ENCODE assay signal across 8 cellular contexts in the genomic region with DNA sequence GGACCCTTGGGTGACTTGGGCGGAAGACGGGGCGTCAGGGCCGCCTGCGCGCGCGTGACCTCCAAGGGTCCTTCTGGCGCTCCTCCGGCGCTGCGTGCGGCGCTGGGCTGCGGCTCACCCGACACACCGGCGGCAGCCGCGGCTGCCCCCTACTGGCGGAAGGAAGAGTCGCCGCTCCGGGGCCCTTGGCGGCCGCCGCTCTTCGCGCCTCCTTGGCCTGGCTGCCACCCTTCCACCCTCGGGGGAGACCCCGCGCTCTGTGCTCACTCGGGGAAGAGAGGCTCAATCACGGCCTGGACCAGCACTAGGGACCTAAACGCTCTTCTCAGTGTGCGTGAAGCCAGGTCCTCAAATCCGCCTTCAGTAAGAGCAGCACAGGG.
DNase-seq lines count a peak whose midpoint lies in the region; ATAC-seq and TF ChIP-seq lines count a peak whose summit lies in the region.

No MANE protein-coding gene starts in this region.

- 7 to 12% methylated on average over 10 to 37 of the region's 37 CpGs for WGBS in endodermal cell (ENCODE audit: insufficient coverage in 1 of 2, insufficient read length in 1 of 2), 2 experiments

- H3K9me3 ChIP-seq in Karpas-422 (ENCODE audit: low read length), result no peaks in the 10 kb centered on the region
- no peaks in the 10 kb centered on the region for H3K9me3 ChIP-seq in endodermal cell (ENCODE audit: control insufficient read depth, low read length)
- H3K9me3 ChIP-seq in mucosa of rectum (ENCODE audit: control insufficient read depth in 2 of 2, low read length in 2 of 2), result no peaks in the 10 kb centered on the region

- peaks cover 9% of the 10 kb centered on the region for H3K4me1 Mint-ChIP-seq in activated CD4-positive, alpha-beta memory T cell treated with anti-CD3 and anti-CD28 coated beads, Interleukin-2, amount 10 ng/mL, durations not matched to agents 7 days and 5 days
- no peaks in the 10 kb centered on the region for H3K4me1 Mint-ChIP-seq in endodermal cell

- ATAC-seq in GM21737 (IDR thresholded peaks at IDR 0.05; ENCODE audit: unreplicated experiment), result peak; percentile 89

- no peaks in the 10 kb centered on the region for H4K20me1 ChIP-seq in Karpas-422 (ENCODE audit: insufficient read depth, low read depth, low read length)

- H3K9ac ChIP-seq in Karpas-422 (ENCODE audit: low read length) (peak overlapping the region; percentile 25), endodermal cell (ENCODE audit: extremely low read depth, low read length, poor library complexity, severe bottlenecking) (no peak overlapping the region), mucosa of rectum (ENCODE audit: low read depth in 1 of 2, low read length in 2 of 2) (peak overlapping the region; percentile 36 to 60)

- no peaks in the 10 kb centered on the region for H3K79me2 ChIP-seq in Karpas-422 (ENCODE audit: low read length)

- H3K27me3 ChIP-seq in Karpas-422 (ENCODE audit: low read length), result no peaks in the 10 kb centered on the region
- peaks cover 69% of the 10 kb centered on the region for H3K27me3 ChIP-seq in endodermal cell (ENCODE audit: control insufficient read depth, insufficient read depth, low read length, poor library complexity, severe bottlenecking)
- peaks cover 10 to 13% of the 10 kb centered on the region in 2 donors for H3K27me3 ChIP-seq in mucosa of rectum (ENCODE audit: control insufficient read depth in 2 of 2, insufficient read depth in 2 of 2, low read length in 2 of 2)

- peak; percentile 78 for TF ChIP-seq CTCF in endodermal cell (conservative IDR thresholded peaks at IDR 0.05)

- no peak overlapping the region for H3K27ac ChIP-seq in Karpas-422 (ENCODE audit: low read length)
- no peak overlapping the region for H3K27ac ChIP-seq in endodermal cell (ENCODE audit: low read depth, low read length)
- H3K27ac ChIP-seq in mucosa of rectum (ENCODE audit: low read depth in 2 of 2, low read length in 2 of 2), result no peak overlapping the region

- H3K9me3 Mint-ChIP-seq in activated CD4-positive, alpha-beta memory T cell treated with anti-CD3 and anti-CD28 coated beads, Interleukin-2, amount 10 ng/mL, durations not matched to agents 7 days and 5 days, result no peaks in the 10 kb centered on the region
- H3K9me3 Mint-ChIP-seq in endodermal cell, result no peaks in the 10 kb centered on the region

- no peaks in the 10 kb centered on the region for H3K36me3 Mint-ChIP-seq in activated CD4-positive, alpha-beta memory T cell treated with anti-CD3 and anti-CD28 coated beads, Interleukin-2, amount 10 ng/mL, durations not matched to agents 7 days and 5 days (ENCODE audit: low read depth)
- no peaks in the 10 kb centered on the region for H3K36me3 Mint-ChIP-seq in endodermal cell (ENCODE audit: low read depth)

- H3K4me3 Mint-ChIP-seq in activated CD4-positive, alpha-beta memory T cell treated with anti-CD3 and anti-CD28 coated beads, Interleukin-2, amount 10 ng/mL, durations not matched to agents 7 days and 5 days, result peak overlapping the region; percentile 17
- peak overlapping the region; percentile 47 for H3K4me3 Mint-ChIP-seq in endodermal cell

- H3K4me2 ChIP-seq in Karpas-422 (ENCODE audit: low read depth, low read length, poor library complexity, severe bottlenecking), result peak overlapping the region; percentile 65

- no peaks in the 10 kb centered on the region for H3K36me3 ChIP-seq in Karpas-422 (ENCODE audit: insufficient read depth, low read length)
- H3K36me3 ChIP-seq in endodermal cell (ENCODE audit: control insufficient read depth, insufficient read depth, low read length), result no peaks in the 10 kb centered on the region
- no peaks in the 10 kb centered on the region for H3K36me3 ChIP-seq in mucosa of rectum (ENCODE audit: control insufficient read depth in 2 of 2, insufficient read depth in 2 of 2, low read length in 2 of 2)

- H3K27ac Mint-ChIP-seq in activated CD4-positive, alpha-beta memory T cell treated with anti-CD3 and anti-CD28 coated beads, Interleukin-2, amount 10 ng/mL, durations not matched to agents 7 days and 5 days, result no peak overlapping the region
- no peak overlapping the region for H3K27ac Mint-ChIP-seq in endodermal cell

- DNase-seq in GM03348 (ENCODE audit: low spot score) (peak; percentile 88), Karpas-422 (peak; percentile 81), endodermal cell (peak; percentile 91), DMS79 treated with DMSO at 0.1 percent for 48 hours (lab: John Stamatoyannopoulos, UW) (no peak)
- DNase-seq in activated CD4-positive, alpha-beta memory T cell treated with anti-CD3 and anti-CD28 coated beads, Interleukin-2, amount 10 ng/mL, durations not matched to agents 7 days and 5 days, result peak; percentile 64
- peak; percentile 31 for DNase-seq in stimulated activated naive CD4-positive, alpha-beta T cell treated with Interleukin-2 at 50 U/mL for 16 hours (lab: John Stamatoyannopoulos, UW)

- H3K9me2 ChIP-seq in Karpas-422 (replicated peaks; ENCODE audit: insufficient read depth, low read length), result no peaks in the 10 kb centered on the region

- H3K4me3 ChIP-seq in Karpas-422 (ENCODE audit: low read length) (peak overlapping the region; percentile 56; the same call in 1 of the 2 replicates), endodermal cell (ENCODE audit: low read length) (peak overlapping the region; percentile 77), mucosa of rectum (ENCODE audit: low read length in 2 of 2) (peak overlapping the region; percentile 63 to 71)

- H2AFZ ChIP-seq in Karpas-422 (ENCODE audit: low read length), result peak overlapping the region; percentile 55; the same call in 1 of the 2 replicates

- peaks cover 44% of the 10 kb centered on the region for H3K27me3 Mint-ChIP-seq in activated CD4-positive, alpha-beta memory T cell treated with anti-CD3 and anti-CD28 coated beads, Interleukin-2, amount 10 ng/mL, durations not matched to agents 7 days and 5 days
- H3K27me3 Mint-ChIP-seq in endodermal cell (ENCODE audit: insufficient read depth), result peaks cover 60% of the 10 kb centered on the region

- H3K4me1 ChIP-seq in Karpas-422 (ENCODE audit: low read length), result peaks cover 5% of the 10 kb centered on the region
- no peaks in the 10 kb centered on the region for H3K4me1 ChIP-seq in endodermal cell (ENCODE audit: control insufficient read depth, insufficient read depth, low read length)
- H3K4me1 ChIP-seq in mucosa of rectum (ENCODE audit: control insufficient read depth in 2 of 2, insufficient read depth in 2 of 2, low read length in 2 of 2), result peaks cover 0 to 5% of the 10 kb centered on the region in 2 donors

- POLR2A ChIA-PET in activated CD4-positive, alpha-beta memory T cell treated with anti-CD3 and anti-CD28 coated beads, Interleukin-2, amount 10 ng/mL, durations not matched to agents 7 days and 5 days (lab: Charles Lee), result no interaction called here

- CTCF ChIA-PET in activated CD4-positive, alpha-beta memory T cell treated with anti-CD3 and anti-CD28 coated beads, Interleukin-2, amount 10 ng/mL, durations not matched to agents 7 days and 5 days (lab: Charles Lee), result interaction anchor here (0.6 to 3.5 kb wide), 16 partner anchors 9 to 879 kb away, joined by 3 to 22 read pairs (median 4); no protein-coding TSS in a partner anchor
